Comparison of ENCODE assay signal across 23 cellular contexts in genomic region chr2:144208924-144209323, GRCh38.
DNase-seq lines count a peak whose midpoint lies in the region; ATAC-seq, FAIRE-seq and TF ChIP-seq lines count a peak whose summit lies in the region.
"Had no signal": no experiment of that assay in that cellular context is flagged by ENCODE, and none has a peak within 500 bp of the region (broad histone marks: within the 10 kb centered on the region; RNA-seq: fewer than 3 reads in every experiment).

No MANE protein-coding gene starts in this region.

- peak overlapping the region; percentile 44 for H3K27ac Mint-ChIP-seq in activated CD8-positive, alpha-beta memory T cell treated with anti-CD3 and anti-CD28 coated beads, Interleukin-2, amount 10 ng/mL, durations not matched to agents 7 days and 5 days
- H3K27ac Mint-ChIP-seq: CD4-positive, CD25-positive, alpha-beta regulatory T cell had no signal

- TF ChIP-seq CTCF in kidney (IDR thresholded peaks at IDR 0.05; ENCODE audit: borderline replicate concordance, extremely low read depth, insufficient read depth) = no peak

- H3K27ac ChIP-seq in kidney (ENCODE audit: low read depth in 2 of 2, low read length in 2 of 2) = no peak overlapping the region
- H3K27ac ChIP-seq: BLaER1 had no signal

- no peak overlapping the region for H3K4me3 Mint-ChIP-seq in activated CD8-positive, alpha-beta memory T cell treated with anti-CD3 and anti-CD28 coated beads, Interleukin-2, amount 10 ng/mL, durations not matched to agents 7 days and 5 days
- H3K4me3 Mint-ChIP-seq: CD4-positive, CD25-positive, alpha-beta regulatory T cell had no signal

- no peak overlapping the region for H3K9ac ChIP-seq in kidney (ENCODE audit: low read length in 2 of 2)
- H3K9ac ChIP-seq: BLaER1, SK-N-SH had no signal

- peaks cover 3% of the 10 kb centered on the region for H3K9me3 Mint-ChIP-seq in activated CD8-positive, alpha-beta memory T cell treated with anti-CD3 and anti-CD28 coated beads, Interleukin-2, amount 10 ng/mL, durations not matched to agents 7 days and 5 days (ENCODE audit: low read depth)

- intact Hi-C loops in kidney (cut with DNase I) = no loop called here

- FAIRE-seq in RCC 7860 (lab: Jason Lieb, UNC) = peak; percentile 42
- FAIRE-seq in kidney (lab: Jason Lieb, UNC) = peak; percentile 67

- H3K27me3 Mint-ChIP-seq in activated CD8-positive, alpha-beta memory T cell treated with anti-CD3 and anti-CD28 coated beads, Interleukin-2, amount 10 ng/mL, durations not matched to agents 7 days and 5 days = no peaks in the 10 kb centered on the region
- H3K27me3 Mint-ChIP-seq: CD4-positive, CD25-positive, alpha-beta regulatory T cell had no signal

- H3K36me3 Mint-ChIP-seq in activated CD8-positive, alpha-beta memory T cell treated with anti-CD3 and anti-CD28 coated beads, Interleukin-2, amount 10 ng/mL, durations not matched to agents 7 days and 5 days = peaks cover 50% of the 10 kb centered on the region

- DNase-seq in activated CD8-positive, alpha-beta memory T cell treated with anti-CD3 and anti-CD28 coated beads, Interleukin-2, amount 10 ng/mL, durations not matched to agents 7 days and 5 days = no peak
- no peak for DNase-seq in activated CD8-positive, alpha-beta memory T cell treated with anti-CD3 and anti-CD28 coated beads, Interleukin-2, amount 50 U/mL, for 48 hours
- DNase-seq in RCC 7860 (ENCODE audit: low spot score) (no peak), kidney (no peak), AG08396 (ENCODE audit: low spot score) (no peak)
- DNase-seq in stimulated activated CD4-positive, alpha-beta T cell treated with anti-CD3 and anti-CD28 coated beads, Interleukin-2, amount 100 ng/mL, for 48 hours = no peak
- DNase-seq: CD4-positive, CD25-positive, alpha-beta regulatory T cell; DMS153; Kasumi-1; NCI-H1105 treated with DMSO at 0.1 percent for 48 hours; NCI-H146; NCI-H1930; NCI-H2107; NCI-H446; NCI-H524 treated with DMSO at 0.1 percent for 48 hours; NCI-H82; NK-92 treated with Interleukin-12 subunit alpha and Interleukin-12 subunit beta, amount 100 ng/mL, for 24 hours; SIG-M5; SK-N-SH had no signal

- H3K9me3 ChIP-seq in kidney (ENCODE audit: control insufficient read depth in 1 of 2, low read length in 2 of 2) = no peaks in the 10 kb centered on the region
- H3K9me3 ChIP-seq: SK-N-SH had no signal

- H3K4me1 Mint-ChIP-seq in activated CD8-positive, alpha-beta memory T cell treated with anti-CD3 and anti-CD28 coated beads, Interleukin-2, amount 10 ng/mL, durations not matched to agents 7 days and 5 days = peaks cover 40% of the 10 kb centered on the region

- no peaks in the 10 kb centered on the region for H3K4me1 ChIP-seq in kidney (ENCODE audit: control insufficient read depth in 1 of 2, insufficient read depth in 1 of 2, low read depth in 1 of 2, low read length in 2 of 2)
- H3K4me1 ChIP-seq: BLaER1 had no signal

- no peak for ATAC-seq in activated CD8-positive, alpha-beta memory T cell treated with anti-CD3 and anti-CD28 coated beads, Interleukin-2, amount 10 ng/mL, durations not matched to agents 7 days and 5 days
- no peak for ATAC-seq in HG03045 (IDR thresholded peaks at IDR 0.05; ENCODE audit: unreplicated experiment)
- ATAC-seq: HCT116, Panc1 had no signal

- peaks cover 0 to 6% of the 10 kb centered on the region in 2 donors for H3K36me3 ChIP-seq in kidney (ENCODE audit: control insufficient read depth in 1 of 2, insufficient read depth in 2 of 2, low read length in 2 of 2)

- no peak overlapping the region for H3K4me3 ChIP-seq in kidney (ENCODE audit: low read length in 2 of 2)
- H3K4me3 ChIP-seq: BLaER1 had no signal

- CTCF ChIA-PET in activated CD8-positive, alpha-beta memory T cell treated with anti-CD3 and anti-CD28 coated beads, Interleukin-2, amount 10 ng/mL, durations not matched to agents 7 days and 5 days (lab: Charles Lee) = interaction anchor here (0.7 to 1.2 kb wide), 2 partner anchors 10 to 11 kb away, joined by 3 to 4 read pairs; no protein-coding TSS in a partner anchor
